Comparison of ENCODE assay signal across 27 cellular contexts in genomic region chr18:72336786-72337185, GRCh38.
"Had no signal": no experiment of that assay in that cellular context is flagged by ENCODE, and none has a peak within 500 bp of the region (broad histone marks: within the 10 kb centered on the region; RNA-seq: fewer than 3 reads in every experiment).

No MANE protein-coding gene starts in this region.

- H3K79me2 ChIP-seq: hepatocyte had no signal

- H3K4me2 ChIP-seq: hepatocyte had no signal

- H3K27me3 ChIP-seq: adrenal gland, brain microvascular endothelial cell, gastroesophageal sphincter, hepatocyte, ovary, right lobe of liver, uterus had no signal

- H3K27ac ChIP-seq: adrenal gland, brain microvascular endothelial cell, gastroesophageal sphincter, hepatocyte, ovary, right lobe of liver, skin epidermis, uterus, WERI-Rb-1 had no signal

- DNase-seq: activated CD4-positive, alpha-beta T cell treated with anti-CD3 and anti-CD28 coated beads for 48 hours; activated CD4-positive, alpha-beta T cell treated with anti-CD3 and anti-CD28 coated beads, Interleukin-2, amount 50 U/mL, for 48 hours; activated CD8-positive, alpha-beta memory T cell treated with anti-CD3 and anti-CD28 coated beads for 24 hours; activated effector memory CD4-positive, alpha-beta T cell treated with Interleukin-2 at 50 U/mL for 16 hours; activated naive CD4-positive, alpha-beta T cell treated with anti-CD3 and anti-CD28 coated beads for 36 hours; activated naive CD8-positive, alpha-beta T cell treated with anti-CD3 and anti-CD28 coated beads for 36 hours; adrenal gland; aorta; brain microvascular endothelial cell; caudate nucleus; cortex of kidney; effector memory CD8-positive, alpha-beta T cell; islet precursor cell; left ventricle myocardium superior; naive B cell; ovary; right lobe of liver; stimulated activated CD4-positive, alpha-beta T cell treated with anti-CD3 and anti-CD28 coated beads, Interleukin-12 subunit alpha, Interleukin-12 subunit beta, amount 100 ng/mL, for 4 hours; stimulated activated CD4-positive, alpha-beta T cell treated with anti-CD3 and anti-CD28 coated beads, Interleukin-4, amount 100 ng/mL, for 1 hour; stimulated activated naive CD8-positive, alpha-beta T cell treated with anti-CD3 and anti-CD28 coated beads, Interleukin-15, amount 100 ng/mL, for 72 hours; substantia nigra; T-helper 1 cell; uterus; WERI-Rb-1 had no signal

- H3K4me3 ChIP-seq: adrenal gland, gastroesophageal sphincter, hepatocyte, ovary, right lobe of liver, skin epidermis, uterus had no signal

- H2AFZ ChIP-seq: hepatocyte had no signal

- H3K9me3 ChIP-seq: adrenal gland, ovary, right lobe of liver, uterus had no signal

- H3K36me3 ChIP-seq: adrenal gland, brain microvascular endothelial cell, gastroesophageal sphincter, ovary, right lobe of liver, uterus, WERI-Rb-1 had no signal

- H3K4me1 ChIP-seq: adrenal gland, gastroesophageal sphincter, right lobe of liver, uterus had no signal
